ENCODE assay signal across 1 cellular context in genomic region chr3:194486540-194487288, GRCh38.
A peak's percentile ranks its signal among the peaks of the same experiment; 100 is the strongest.
TF ChIP-seq lines count a peak whose summit lies in the region.

Gene ATP13A3 (minus strand): TSS chr3:194487002. CDS start chr3:194462190, 24,812 bp downstream.

TF ChIP-seq in HepG2, 621 proteins besides CTCF, POLR2A, EP300 and RAD21 (continued from another document and continues in another):
- TF ChIP-seq FOXP4 (CRISPR knock-in tag; IDR thresholded peaks at IDR 0.05), result peak; percentile 18; the same call in 1 of the 2 replicates
- TF ChIP-seq ETS1 (CRISPR knock-in tag; IDR thresholded peaks at IDR 0.05), result no peak
- TF ChIP-seq POLR2AphosphoS2 (IDR thresholded peaks at IDR 0.05; ENCODE audit: low read depth, low read length), result no peak
- TF ChIP-seq ZNF530 (CRISPR knock-in tag; IDR thresholded peaks at IDR 0.05; ENCODE audit: low read depth), result no peak
- no peak for TF ChIP-seq ATF7 (IDR thresholded peaks at IDR 0.05)
- TF ChIP-seq ATF7 (CRISPR knock-in tag; IDR thresholded peaks at IDR 0.05), result no peak
- TF ChIP-seq SNRNP70 (IDR thresholded peaks at IDR 0.05; ENCODE audit: low read depth, low read length), result no peak
- no peak for TF ChIP-seq PAF1 (CRISPR knock-in tag; IDR thresholded peaks at IDR 0.05)
- no peak for TF ChIP-seq ZNF10 (CRISPR knock-in tag; IDR thresholded peaks at IDR 0.05; ENCODE audit: borderline replicate concordance, low read depth)
- TF ChIP-seq ZNF335 (CRISPR knock-in tag; IDR thresholded peaks at IDR 0.05), result no peak
- TF ChIP-seq TGIF2 (CRISPR knock-in tag; IDR thresholded peaks at IDR 0.05), result no peak
- TF ChIP-seq KDM2A (CRISPR knock-in tag; IDR thresholded peaks at IDR 0.05; ENCODE audit: borderline replicate concordance, low read depth), result peak; percentile 58; the same call in 1 of the 2 replicates
- no peak for TF ChIP-seq CBFB (CRISPR knock-in tag; IDR thresholded peaks at IDR 0.05)
- no peak for TF ChIP-seq HNRNPLL (IDR thresholded peaks at IDR 0.05; ENCODE audit: low read depth, low read length, poor library complexity, severe bottlenecking)
- peak; percentile 54 for TF ChIP-seq ARID5B (CRISPR knock-in tag; IDR thresholded peaks at IDR 0.05)
- TF ChIP-seq ZNF678 (CRISPR knock-in tag; IDR thresholded peaks at IDR 0.05), result peak; percentile 22; the same call in 1 of the 2 replicates
- TF ChIP-seq SNAI1 (CRISPR knock-in tag; IDR thresholded peaks at IDR 0.05; ENCODE audit: borderline replicate concordance), result no peak
- TF ChIP-seq ELF1 (CRISPR knock-in tag; IDR thresholded peaks at IDR 0.05), result no peak
- TF ChIP-seq MIXL1 (CRISPR knock-in tag; IDR thresholded peaks at IDR 0.05), result no peak
- TF ChIP-seq BRF2 (CRISPR knock-in tag; IDR thresholded peaks at IDR 0.05), result no peak
- TF ChIP-seq CEBPB (IDR thresholded peaks at IDR 0.05; ENCODE audit: borderline replicate concordance, low read depth, low read length), result no peak
- TF ChIP-seq PCBP2 (optimal IDR thresholded peaks at IDR 0.05; ENCODE audit: low read depth, low read length, poor library complexity, severe bottlenecking), result no peak
- TF ChIP-seq SP140L (CRISPR knock-in tag; IDR thresholded peaks at IDR 0.05; ENCODE audit: borderline replicate concordance), result no peak
- no peak for TF ChIP-seq CSRNP2 (CRISPR knock-in tag; conservative IDR thresholded peaks at IDR 0.05; ENCODE audit: low read depth)
- TF ChIP-seq ZNF883 (CRISPR knock-in tag; IDR thresholded peaks at IDR 0.05; ENCODE audit: not compliant biosample characterization), result no peak
- TF ChIP-seq KDM4B (CRISPR knock-in tag; IDR thresholded peaks at IDR 0.05), result no peak
- no peak for TF ChIP-seq ATF3 (CRISPR knock-in tag; IDR thresholded peaks at IDR 0.05)
- TF ChIP-seq ZNF747 (CRISPR knock-in tag; IDR thresholded peaks at IDR 0.05; ENCODE audit: borderline replicate concordance), result no peak
- TF ChIP-seq GFI1 (CRISPR knock-in tag; IDR thresholded peaks at IDR 0.05; ENCODE audit: borderline replicate concordance), result no peak
- no peak for TF ChIP-seq TAF15 (IDR thresholded peaks at IDR 0.05; ENCODE audit: low read depth, low read length, poor library complexity, severe bottlenecking)
- TF ChIP-seq KAT7 (CRISPR knock-in tag; IDR thresholded peaks at IDR 0.05; ENCODE audit: borderline replicate concordance), result no peak
- TF ChIP-seq SNAPC4 (CRISPR knock-in tag; IDR thresholded peaks at IDR 0.05), result no peak
- no peak for TF ChIP-seq PCBP1 (IDR thresholded peaks at IDR 0.05; ENCODE audit: borderline replicate concordance, low read depth, low read length)
- no peak for TF ChIP-seq RFXANK (CRISPR knock-in tag; IDR thresholded peaks at IDR 0.05)
- TF ChIP-seq HDAC2 (CRISPR knock-in tag; IDR thresholded peaks at IDR 0.05), result no peak
- no peak for TF ChIP-seq HOXA7 (CRISPR knock-in tag; IDR thresholded peaks at IDR 0.05)
- TF ChIP-seq NR2F1 (CRISPR knock-in tag; IDR thresholded peaks at IDR 0.05), result no peak
- TF ChIP-seq ZNF550 (CRISPR knock-in tag; IDR thresholded peaks at IDR 0.05; ENCODE audit: borderline replicate concordance), result no peak
- TF ChIP-seq ZNF44 (CRISPR knock-in tag; IDR thresholded peaks at IDR 0.05), result no peak
- no peak for TF ChIP-seq ZNF17 (CRISPR knock-in tag; IDR thresholded peaks at IDR 0.05)
- no peak for TF ChIP-seq ZNF788 (CRISPR knock-in tag; IDR thresholded peaks at IDR 0.05; ENCODE audit: borderline replicate concordance)
- TF ChIP-seq CC2D1A (CRISPR knock-in tag; IDR thresholded peaks at IDR 0.05), result no peak
- TF ChIP-seq ZNF136 (CRISPR knock-in tag; IDR thresholded peaks at IDR 0.05; ENCODE audit: low read depth), result no peak
- TF ChIP-seq GPBP1L1 (CRISPR knock-in tag; IDR thresholded peaks at IDR 0.05), result no peak
- no peak for TF ChIP-seq MTF2 (CRISPR knock-in tag; IDR thresholded peaks at IDR 0.05; ENCODE audit: borderline replicate concordance)
- TF ChIP-seq SP5 (CRISPR knock-in tag; IDR thresholded peaks at IDR 0.05; ENCODE audit: borderline replicate concordance, low read depth), result peak; percentile 41; the same call in 1 of the 2 replicates
- no peak for TF ChIP-seq JUND (CRISPR knock-in tag; IDR thresholded peaks at IDR 0.05)
- 0 out of 2 replicates have a peak, but pooled peaks have one; percentile 77 for TF ChIP-seq ATF7-NPFF (CRISPR knock-in tag; IDR thresholded peaks at IDR 0.05; ENCODE audit: low read depth)
- TF ChIP-seq EHMT2 (IDR thresholded peaks at IDR 0.05; ENCODE audit: borderline replicate concordance, low read depth, low read length), result no peak
- TF ChIP-seq NONO (IDR thresholded peaks at IDR 0.05), result no peak
- TF ChIP-seq NONO (CRISPR knock-in tag; conservative IDR thresholded peaks at IDR 0.05), result peak; percentile 69
- TF ChIP-seq FOXC1 (CRISPR knock-in tag; IDR thresholded peaks at IDR 0.05; ENCODE audit: borderline replicate concordance), result no peak
- TF ChIP-seq ZNF451 (CRISPR knock-in tag; IDR thresholded peaks at IDR 0.05), result no peak
- no peak for TF ChIP-seq ZNF431 (CRISPR knock-in tag; IDR thresholded peaks at IDR 0.05; ENCODE audit: borderline replicate concordance, low read depth)
- TF ChIP-seq FOXK2 (IDR thresholded peaks at IDR 0.05), result no peak
- no peak for TF ChIP-seq XBP1 (CRISPR knock-in tag; IDR thresholded peaks at IDR 0.05)
- no peak for TF ChIP-seq KLF12 (CRISPR knock-in tag; IDR thresholded peaks at IDR 0.05; ENCODE audit: borderline replicate concordance)
